15 cellular contexts compared by ENCODE assay signal in the genomic region with DNA sequence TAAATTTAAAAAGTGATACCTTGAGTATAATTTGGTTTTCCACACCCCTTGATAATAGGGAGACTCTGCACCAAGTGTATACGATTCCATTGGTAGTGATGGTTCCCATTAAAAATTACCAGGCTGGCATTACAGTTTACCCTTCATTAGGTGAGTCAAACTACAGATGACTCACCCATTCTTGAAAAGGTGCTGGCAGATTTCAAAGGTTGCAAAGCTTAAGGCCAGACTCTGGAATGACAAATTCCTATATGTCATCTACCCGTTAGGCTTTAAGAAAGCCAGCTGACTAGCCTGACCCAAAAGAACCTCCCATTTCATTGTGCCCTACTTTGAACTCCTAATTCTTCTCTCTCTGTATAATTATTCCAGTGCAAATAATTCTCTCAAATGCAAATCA.
"Had no signal": no experiment of that assay in that cellular context is flagged by ENCODE, and none has a peak within 500 bp of the region (broad histone marks: within the 10 kb centered on the region; RNA-seq: fewer than 3 reads in every experiment).

No MANE protein-coding gene starts in this region.

- H3K4me1 ChIP-seq: ascending aorta, right lobe of liver, tibial artery had no signal

- DNase-seq: activated CD4-positive, alpha-beta T cell treated with anti-CD3 and anti-CD28 coated beads, Interleukin-2, amount 10 ng/mL, durations not matched to agents 7 days and 5 days; activated CD4-positive, CD25-positive, alpha-beta regulatory T cell; activated CD8-positive, alpha-beta memory T cell treated with anti-CD3 and anti-CD28 coated beads for 24 hours; activated naive CD4-positive, alpha-beta T cell treated with Interleukin-2 at 50 U/mL for 16 hours; activated naive CD8-positive, alpha-beta T cell treated with anti-CD3 and anti-CD28 coated beads, Interleukin-2, amount 50 U/mL, for 24 hours; effector CD4-positive, alpha-beta T cell; mucosa of descending colon; naive thymus-derived CD8-positive, alpha-beta T cell; right lobe of liver; T-helper 17 cell; tibial artery had no signal

- H3K4me1 Mint-ChIP-seq: activated CD4-positive, alpha-beta T cell treated with anti-CD3 and anti-CD28 coated beads, Interleukin-2, amount 10 ng/mL, durations not matched to agents 7 days and 5 days; activated naive CD8-positive, alpha-beta T cell treated with anti-CD3 and anti-CD28 coated beads, Interleukin-2, amount 50 U/mL, for 24 hours; naive thymus-derived CD8-positive, alpha-beta T cell; stimulated activated effector memory CD8-positive, alpha-beta T cell treated with anti-CD3 and anti-CD28 coated beads, Interleukin-12 subunit alpha, Interleukin-12 subunit beta, amount 100 ng/mL, for 72 hours; T-helper 17 cell had no signal

- H3K9me3 ChIP-seq: ascending aorta, mucosa of descending colon, right lobe of liver, tibial artery had no signal

- H3K9me3 Mint-ChIP-seq: activated CD4-positive, alpha-beta T cell treated with anti-CD3 and anti-CD28 coated beads, Interleukin-2, amount 10 ng/mL, durations not matched to agents 7 days and 5 days had no signal

- H3K4me3 Mint-ChIP-seq: activated CD4-positive, alpha-beta T cell treated with anti-CD3 and anti-CD28 coated beads, Interleukin-2, amount 10 ng/mL, durations not matched to agents 7 days and 5 days; activated naive CD8-positive, alpha-beta T cell treated with anti-CD3 and anti-CD28 coated beads, Interleukin-2, amount 50 U/mL, for 24 hours; naive thymus-derived CD8-positive, alpha-beta T cell; stimulated activated effector memory CD8-positive, alpha-beta T cell treated with anti-CD3 and anti-CD28 coated beads, Interleukin-12 subunit alpha, Interleukin-12 subunit beta, amount 100 ng/mL, for 72 hours; T-helper 17 cell had no signal

- H3K4me3 ChIP-seq: ascending aorta, coronary artery, mucosa of descending colon, right lobe of liver, tibial artery had no signal

- H3K27ac Mint-ChIP-seq: activated CD4-positive, alpha-beta T cell treated with anti-CD3 and anti-CD28 coated beads, Interleukin-2, amount 10 ng/mL, durations not matched to agents 7 days and 5 days; activated naive CD8-positive, alpha-beta T cell treated with anti-CD3 and anti-CD28 coated beads, Interleukin-2, amount 50 U/mL, for 24 hours; naive thymus-derived CD8-positive, alpha-beta T cell; progenitor cell of endocrine pancreas; stimulated activated effector memory CD8-positive, alpha-beta T cell treated with anti-CD3 and anti-CD28 coated beads, Interleukin-12 subunit alpha, Interleukin-12 subunit beta, amount 100 ng/mL, for 72 hours; T-helper 17 cell had no signal

- H3K27me3 Mint-ChIP-seq: activated CD4-positive, alpha-beta T cell treated with anti-CD3 and anti-CD28 coated beads, Interleukin-2, amount 10 ng/mL, durations not matched to agents 7 days and 5 days; activated naive CD8-positive, alpha-beta T cell treated with anti-CD3 and anti-CD28 coated beads, Interleukin-2, amount 50 U/mL, for 24 hours; naive thymus-derived CD8-positive, alpha-beta T cell; progenitor cell of endocrine pancreas; T-helper 17 cell had no signal

- H3K27ac ChIP-seq: ascending aorta, coronary artery, right lobe of liver, tibial artery had no signal

- H3K36me3 ChIP-seq: ascending aorta, right lobe of liver, tibial artery had no signal

- H3K36me3 Mint-ChIP-seq: naive thymus-derived CD8-positive, alpha-beta T cell had no signal

- H3K27me3 ChIP-seq: ascending aorta, right lobe of liver, tibial artery had no signal
